In genomic region chr9:33416996-33417395, GRCh38 we compare ENCODE assay signal across 18 cellular contexts. TPM values are rescaled to one million over a fixed set of nuclear protein-coding genes. Genes with fewer than 3 reads are reported as not detected.
DNase-seq lines count a peak whose midpoint lies in the region; ATAC-seq and TF ChIP-seq lines count a peak whose summit lies in the region.
"Had no signal": no experiment of that assay in that cellular context is flagged by ENCODE, and none has a peak within 500 bp of the region (broad histone marks: within the 10 kb centered on the region; RNA-seq: fewer than 3 reads in every experiment).

No MANE protein-coding gene starts in this region.

- peaks cover 45% of the 10 kb centered on the region for H3K4me1 ChIP-seq in CD4-positive, CD25-positive, alpha-beta regulatory T cell (ENCODE audit: control insufficient read depth, insufficient read depth, low read length, poor library complexity, severe bottlenecking)

- H3K27ac ChIP-seq in CD4-positive, CD25-positive, alpha-beta regulatory T cell (ENCODE audit: insufficient read depth, low read length, poor library complexity, severe bottlenecking), result no peak overlapping the region
- H3K27ac ChIP-seq: breast epithelium, gastroesophageal sphincter had no signal

- no peak for TF ChIP-seq CTCF in NB4 (IDR thresholded peaks at IDR 0.05; ENCODE audit: low read depth, low read length)
- TF ChIP-seq CTCF in activated CD8-positive, alpha-beta T cell treated with anti-CD3 and anti-CD28 coated beads for 36 hours (IDR thresholded peaks at IDR 0.05), result no peak

- H3K9me3 ChIP-seq in CD4-positive, CD25-positive, alpha-beta regulatory T cell (ENCODE audit: control insufficient read depth in 2 of 2, low read length in 2 of 2), result no peaks in the 10 kb centered on the region
- H3K9me3 ChIP-seq: breast epithelium, gastroesophageal sphincter had no signal

- no peaks in the 10 kb centered on the region for H3K27me3 ChIP-seq in CD4-positive, CD25-positive, alpha-beta regulatory T cell (ENCODE audit: control insufficient read depth, insufficient read depth, low read length)
- H3K27me3 ChIP-seq: breast epithelium had no signal

- intact Hi-C loops in activated CD8-positive, alpha-beta T cell treated with anti-CD3 and anti-CD28 coated beads for 36 hours (cut with micrococcal nuclease), result loop anchor here (5.0 kb wide), 1 partner anchor 35 kb away; no protein-coding TSS in a partner anchor

- H3K36me3 Mint-ChIP-seq in CD4-positive, CD25-positive, alpha-beta regulatory T cell, result no peaks in the 10 kb centered on the region
- no peaks in the 10 kb centered on the region for H3K36me3 Mint-ChIP-seq in activated CD8-positive, alpha-beta T cell treated with anti-CD3 and anti-CD28 coated beads for 36 hours (ENCODE audit: low read depth)
- H3K36me3 Mint-ChIP-seq: IgD-negative memory B cell had no signal

- no peaks in the 10 kb centered on the region for H3K27me3 Mint-ChIP-seq in CD4-positive, CD25-positive, alpha-beta regulatory T cell
- H3K27me3 Mint-ChIP-seq in activated CD8-positive, alpha-beta T cell treated with anti-CD3 and anti-CD28 coated beads for 36 hours, result no peaks in the 10 kb centered on the region
- H3K27me3 Mint-ChIP-seq: stimulated activated naive CD8-positive, alpha-beta T cell treated with anti-CD3 and anti-CD28 coated beads, Interleukin-15, amount 100 ng/mL, for 72 hours had no signal

- peak overlapping the region; percentile 80 to 93 (median 90) for H3K27ac Mint-ChIP-seq in CD4-positive, CD25-positive, alpha-beta regulatory T cell
- peak overlapping the region; percentile 63 for H3K27ac Mint-ChIP-seq in activated CD8-positive, alpha-beta T cell treated with anti-CD3 and anti-CD28 coated beads for 36 hours

- TF ChIP-seq POLR2A in NB4 (IDR thresholded peaks at IDR 0.05; ENCODE audit: extremely low read depth, insufficient read length), result no peak

- POLR2A ChIA-PET in activated CD8-positive, alpha-beta T cell treated with anti-CD3 and anti-CD28 coated beads for 36 hours (lab: Charles Lee), result no interaction called here

- CTCF ChIA-PET in activated CD8-positive, alpha-beta T cell treated with anti-CD3 and anti-CD28 coated beads for 36 hours (lab: Charles Lee), result interaction anchor here (1.0 to 5.6 kb wide), 9 partner anchors 14 to 169 kb away, joined by 3 to 52 read pairs (median 22); partner anchors contain the start of gene NOL6

- H3K4me3 ChIP-seq in CD4-positive, CD25-positive, alpha-beta regulatory T cell (ENCODE audit: low read depth, low read length), result no peak overlapping the region
- H3K4me3 ChIP-seq in NB4 (ENCODE audit: low read depth, low read length), result no peak overlapping the region
- H3K4me3 ChIP-seq: breast epithelium, gastroesophageal sphincter had no signal

- H3K9me3 Mint-ChIP-seq in CD4-positive, CD25-positive, alpha-beta regulatory T cell, result no peaks in the 10 kb centered on the region
- H3K9me3 Mint-ChIP-seq in activated CD8-positive, alpha-beta T cell treated with anti-CD3 and anti-CD28 coated beads for 36 hours, result no peaks in the 10 kb centered on the region
- H3K9me3 Mint-ChIP-seq: endodermal cell; IgD-negative memory B cell; stimulated activated naive CD8-positive, alpha-beta T cell treated with anti-CD3 and anti-CD28 coated beads, Interleukin-15, amount 100 ng/mL, for 72 hours had no signal

- H3K4me3 Mint-ChIP-seq in CD4-positive, CD25-positive, alpha-beta regulatory T cell, result peak overlapping the region; percentile 64 to 88 (median 76)
- no peak overlapping the region for H3K4me3 Mint-ChIP-seq in activated CD8-positive, alpha-beta T cell treated with anti-CD3 and anti-CD28 coated beads for 36 hours

- H3K36me3 ChIP-seq in CD4-positive, CD25-positive, alpha-beta regulatory T cell (ENCODE audit: control insufficient read depth, insufficient read depth, low read length), result no peaks in the 10 kb centered on the region
- H3K36me3 ChIP-seq: breast epithelium, gastroesophageal sphincter had no signal

- DNase-seq in CD4-positive, CD25-positive, alpha-beta regulatory T cell, result peak in 1 of 3 donors; percentile 83
- DNase-seq in NB4 (ENCODE audit: low read depth) (peak; percentile 4), DMS114 treated with DMSO at 0.1 percent for 48 hours (lab: John Stamatoyannopoulos, UW; ENCODE audit: unreplicated experiment) (no peak), NCI-H2227 (lab: John Stamatoyannopoulos, UW; ENCODE audit: unreplicated experiment) (no peak), kidney tubule cell (ENCODE audit: low spot score) (no peak)
- peak; percentile 22 for DNase-seq in activated CD8-positive, alpha-beta T cell treated with anti-CD3 and anti-CD28 coated beads for 36 hours
- DNase-seq in central memory CD4-positive, alpha-beta T cell, result peak; percentile 57
- DNase-seq: endodermal cell; kidney glomerular epithelial cell; NCI-H1417; NCI-H446; OCI-M1; stimulated activated naive CD8-positive, alpha-beta T cell treated with anti-CD3 and anti-CD28 coated beads, Interleukin-15, amount 100 ng/mL, for 72 hours had no signal

- ATAC-seq in CD4-positive, CD25-positive, alpha-beta regulatory T cell (ENCODE audit: low read depth in 2 of 2), result peak; percentile 49 to 56
- ATAC-seq in activated CD8-positive, alpha-beta T cell treated with anti-CD3 and anti-CD28 coated beads for 36 hours, result no peak
- no peak for ATAC-seq in GM21360 (IDR thresholded peaks at IDR 0.05; ENCODE audit: unreplicated experiment)
- ATAC-seq: gastroesophageal sphincter; stimulated activated naive CD8-positive, alpha-beta T cell treated with anti-CD3 and anti-CD28 coated beads, Interleukin-15, amount 100 ng/mL, for 72 hours had no signal

- H3K4me1 Mint-ChIP-seq in CD4-positive, CD25-positive, alpha-beta regulatory T cell, result peaks cover 0 to 55% (median 40%) of the 10 kb centered on the region in 4 donors
- H3K4me1 Mint-ChIP-seq in activated CD8-positive, alpha-beta T cell treated with anti-CD3 and anti-CD28 coated beads for 36 hours (ENCODE audit: low read depth), result peaks cover 41% of the 10 kb centered on the region

RNA-seq across cellular contexts. Expression of gene AQP7, which starts 14.6 kb away (rescaled TPM):
- total RNA-seq in CD4-positive, CD25-positive, alpha-beta regulatory T cell, result 0.47 TPM
- 1 to 10 TPM in 1 of 4 donors, under 1 TPM in 3; 0.15 to 1.0 (median 0.32) TPM for polyA plus RNA-seq in CD4-positive, CD25-positive, alpha-beta regulatory T cell
- not detected for total RNA-seq in activated CD8-positive, alpha-beta T cell treated with anti-CD3 and anti-CD28 coated beads for 36 hours
- polyA plus RNA-seq: BJ, IgD-negative memory B cell had no signal

RNA-seq across cellular contexts. Expression of gene AQP3, which starts 30.4 kb away (rescaled TPM):
- 140 TPM for total RNA-seq in CD4-positive, CD25-positive, alpha-beta regulatory T cell
- 100 to 1,000 TPM; 371 to 543 (median 391) TPM for polyA plus RNA-seq in CD4-positive, CD25-positive, alpha-beta regulatory T cell
- 1 to 10 TPM; 1.2 to 2.6 TPM for total RNA-seq in activated CD8-positive, alpha-beta T cell treated with anti-CD3 and anti-CD28 coated beads for 36 hours

RNA-seq across cellular contexts. Expression of gene NOL6, which starts 56.7 kb away (rescaled TPM):
- total RNA-seq in CD4-positive, CD25-positive, alpha-beta regulatory T cell, result 29.4 TPM
- polyA plus RNA-seq in CD4-positive, CD25-positive, alpha-beta regulatory T cell, result 10 to 100 TPM; 13.4 to 20.5 (median 14.0) TPM
- total RNA-seq in activated CD8-positive, alpha-beta T cell treated with anti-CD3 and anti-CD28 coated beads for 36 hours, result 10 to 100 TPM; 45.5 to 45.9 TPM

Comparison
In these comparisons a context has a peak if more than half of its experiments do, and no peak if none do; other contexts are left out.
1. ATAC-seq: peak in CD4-positive, CD25-positive, alpha-beta regulatory T cell (2 of 2); none in activated CD8-positive, alpha-beta T cell treated with anti-CD3 and anti-CD28 coated beads for 36 hours (single experiment) and GM21360 (single experiment).
2. DNase-seq: peak in NB4 (single experiment), activated CD8-positive, alpha-beta T cell treated with anti-CD3 and anti-CD28 coated beads for 36 hours (single experiment) and central memory CD4-positive, alpha-beta T cell (single experiment); none in DMS114 treated with DMSO at 0.1 percent for 48 hours (single experiment), NCI-H2227 (single experiment) and kidney tubule cell (single experiment).
3. RNA of gene AQP3, which starts 30.4 kb away (total RNA-seq): 140 TPM in CD4-positive, CD25-positive, alpha-beta regulatory T cell (single experiment); 1.2 to 2.6 TPM in activated CD8-positive, alpha-beta T cell treated with anti-CD3 and anti-CD28 coated beads for 36 hours; every median in the first group is over 10 times any median in the second.